ENCODE assay signal across 8 cellular contexts in the genomic region with DNA sequence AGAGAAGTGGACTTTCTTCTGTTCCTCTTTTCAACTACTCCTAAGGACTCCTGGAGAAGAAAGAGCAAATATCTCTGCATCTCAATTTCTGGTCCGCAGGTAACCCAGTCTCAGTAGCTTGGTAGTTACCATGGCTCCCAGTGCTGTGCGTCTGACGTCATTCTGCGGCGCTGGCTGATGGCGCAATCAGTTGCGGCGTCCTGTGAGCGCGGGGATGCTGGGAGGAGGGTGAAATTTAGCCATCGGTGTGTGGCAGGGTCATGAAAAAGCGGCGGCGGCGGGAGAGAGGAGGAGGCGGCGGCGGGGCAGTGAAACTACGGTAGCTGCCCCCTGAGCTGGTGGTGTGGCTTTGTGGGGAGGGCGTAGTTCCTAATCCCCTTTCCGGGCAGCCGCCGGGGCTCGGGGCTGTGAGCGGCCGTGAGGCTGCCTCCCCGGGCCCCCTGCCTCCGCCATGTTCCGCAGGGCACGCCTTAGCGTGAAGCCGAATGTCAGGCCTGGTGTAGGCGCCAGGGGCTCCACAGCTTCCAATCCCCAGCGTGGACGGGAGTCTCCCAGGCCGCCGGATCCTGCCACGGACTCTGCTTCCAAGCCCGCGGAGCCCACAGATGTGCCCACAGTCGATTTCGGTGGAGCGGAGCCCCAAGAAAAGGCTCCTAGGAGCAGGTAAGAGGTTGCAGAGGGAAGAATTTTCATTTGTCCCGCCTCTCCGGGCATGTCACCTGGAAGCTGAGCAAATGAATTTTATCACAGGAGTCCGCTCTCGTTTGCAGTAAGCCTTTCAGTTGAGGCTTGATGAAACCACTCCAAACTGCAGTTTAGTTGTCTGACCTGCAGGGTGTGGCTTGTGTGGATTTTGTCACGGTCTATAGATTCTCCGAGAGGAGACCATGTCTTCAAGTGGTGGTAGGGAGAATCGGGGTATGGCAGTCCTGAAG. TPM values are rescaled to one million over a fixed set of nuclear protein-coding genes. Genes with fewer than 3 reads are reported as not detected.
DNase-seq lines count a peak whose midpoint lies in the region; ATAC-seq, FAIRE-seq and TF ChIP-seq lines count a peak whose summit lies in the region.

A gene with protein sequence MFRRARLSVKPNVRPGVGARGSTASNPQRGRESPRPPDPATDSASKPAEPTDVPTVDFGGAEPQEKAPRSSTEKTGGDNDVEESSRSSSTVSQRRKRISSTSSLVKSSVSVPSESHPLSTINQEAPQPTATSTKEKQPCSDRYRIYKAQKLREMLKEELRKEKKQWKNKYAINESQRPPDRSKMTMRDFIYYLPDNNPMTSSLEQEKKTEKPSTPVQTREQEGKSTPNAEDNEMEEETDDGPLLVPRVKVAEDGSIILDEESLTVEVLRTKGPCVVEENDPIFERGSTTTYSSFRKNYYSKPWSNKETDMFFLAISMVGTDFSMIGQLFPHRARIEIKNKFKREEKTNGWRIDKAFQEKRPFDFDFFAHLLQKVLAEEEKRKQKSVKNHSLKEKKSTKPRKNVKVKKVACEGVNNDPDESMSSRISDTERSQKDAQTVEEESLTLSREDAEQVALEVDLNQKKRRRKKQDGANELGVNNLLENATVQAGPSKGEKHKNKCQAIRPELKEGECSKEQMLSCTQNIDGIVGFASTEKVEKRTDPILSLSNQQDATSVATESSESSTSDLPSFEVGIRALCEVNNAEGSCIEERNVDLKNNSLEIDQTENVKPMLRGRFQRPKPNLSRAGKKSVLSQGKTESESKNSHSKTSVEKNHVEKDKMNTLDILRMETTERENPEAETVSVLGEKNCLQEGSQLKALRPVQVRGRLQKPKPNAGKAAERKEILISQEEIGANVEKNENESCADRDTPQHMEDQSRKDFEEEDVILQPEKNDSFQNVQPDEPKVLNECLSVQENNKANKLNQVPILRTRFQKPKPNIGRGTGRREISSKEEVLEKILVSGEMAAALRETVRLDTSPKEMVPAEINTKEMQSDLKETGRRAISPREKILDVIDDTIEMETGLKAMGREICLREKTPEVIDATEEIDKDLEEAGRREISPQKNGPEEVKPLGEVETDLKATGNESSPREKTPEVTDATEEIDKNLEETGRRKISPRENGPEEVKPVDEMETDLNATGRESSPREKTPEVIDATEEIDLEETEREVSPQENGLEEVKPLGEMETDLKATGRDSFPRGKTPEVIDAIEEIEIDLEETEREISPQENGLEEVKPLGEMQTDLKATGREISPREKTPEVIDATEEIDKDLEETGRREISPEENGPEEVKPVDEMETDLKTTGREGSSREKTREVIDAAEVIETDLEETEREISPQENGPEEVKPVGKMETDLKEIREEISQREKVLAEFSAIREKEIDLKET (N-terminal part only) (plus strand): TSS at position 225 of the 935 bp plus-strand sequence. CDS start 227 bp downstream, at position 452.

- H2AFZ ChIP-seq in OCI-LY1 (ENCODE audit: low read length), result peak within 1 kb of the TSS; percentile 67

- no peaks in the 10 kb centered on the region for H3K9me2 ChIP-seq in OCI-LY1 (ENCODE audit: low read depth, low read length)

- H3K9me3 ChIP-seq in OCI-LY1 (ENCODE audit: low read length) (no peaks in the 10 kb centered on the region), mesodermal cell (ENCODE audit: control insufficient read depth, low read length) (no peaks in the 10 kb centered on the region)

- peak within 1 kb of the TSS; percentile 92 for H3K9ac ChIP-seq in OCI-LY1 (ENCODE audit: low read length)

- peaks cover 22% of the 10 kb centered on the region for H3K79me2 ChIP-seq in OCI-LY1 (ENCODE audit: insufficient read depth, low read length)

- peak; percentile 79 for FAIRE-seq in endometrium (lab: Jason Lieb, UNC)

- peak within 1 kb of the TSS; percentile 94 for H3K4me2 ChIP-seq in OCI-LY1 (ENCODE audit: low read length)

- H4K20me1 ChIP-seq in OCI-LY1 (ENCODE audit: insufficient read depth, low read length), result no peaks in the 10 kb centered on the region

- peak; percentile 90 for ATAC-seq in GM21515 (IDR thresholded peaks at IDR 0.05; ENCODE audit: unreplicated experiment)

- peaks cover 24% of the 10 kb centered on the region for H3K36me3 ChIP-seq in OCI-LY1 (ENCODE audit: insufficient read depth, low read length)
- H3K36me3 ChIP-seq in mesodermal cell (ENCODE audit: control insufficient read depth, insufficient read depth, low read length), result peaks cover 24% of the 10 kb centered on the region

- H3K4me3 ChIP-seq in OCI-LY1 (ENCODE audit: low read depth, low read length, poor library complexity, severe bottlenecking) (peak within 1 kb of the TSS; percentile 87), mesodermal cell (ENCODE audit: extremely low read depth, insufficient read depth, low read length, poor library complexity, severe bottlenecking) (peak within 1 kb of the TSS; percentile 100)

- TF ChIP-seq CTCF in OCI-LY1 (IDR thresholded peaks at IDR 0.05; ENCODE audit: low read length), result peak; percentile 24; the same call in 1 of the 2 replicates

- H3K4me1 ChIP-seq in OCI-LY1 (ENCODE audit: insufficient read depth, low read length, severe bottlenecking) (peaks cover 21% of the 10 kb centered on the region), mesodermal cell (ENCODE audit: control insufficient read depth, insufficient read depth, low read length, poor library complexity, severe bottlenecking) (no peaks in the 10 kb centered on the region)

- H3F3A ChIP-seq in OCI-LY1 (ENCODE audit: insufficient read depth, low read length), result no peaks in the 10 kb centered on the region

- WGBS in mesodermal cell (ENCODE audit: insufficient coverage in 2 of 2), 2 experiments, result 0 to 1% methylated on average over 18 to 38 of the region's 50 CpGs

- H3K27ac ChIP-seq in OCI-LY1 (ENCODE audit: low read depth, low read length, poor library complexity, severe bottlenecking), result peak within 1 kb of the TSS; percentile 66
- peak within 1 kb of the TSS; percentile 86 for H3K27ac ChIP-seq in mesodermal cell (ENCODE audit: low read depth, low read length, severe bottlenecking)

- no peaks in the 10 kb centered on the region for H3K27me3 ChIP-seq in OCI-LY1 (ENCODE audit: insufficient read depth, low read length)

- DNase-seq in DMS 273 (lab: John Stamatoyannopoulos, UW; ENCODE audit: unreplicated experiment) (peak; percentile 98), HuH-7 (ENCODE audit: low spot score) (peak; percentile 83)
- DNase-seq in activated CD8-positive, alpha-beta memory T cell treated with anti-CD3 and anti-CD28 coated beads, Interleukin-2, amount 50 U/mL, for 4 hours, result peak; percentile 99
- DNase-seq in stimulated activated CD8-positive, alpha-beta memory T cell treated with anti-CD3 and anti-CD28 coated beads, Interleukin-15, amount 100 ng/mL, for 4 hours (ENCODE audit: low read depth in 2 of 2), result peak; percentile 89 to 96

RNA-seq across cellular contexts. Expression of the gene that starts here (rescaled TPM):
- polyA plus RNA-seq in mesodermal cell (2013, experiment 1 of 2), result 12.6 TPM
- 14.7 TPM for polyA plus RNA-seq in mesodermal cell (2013, experiment 2 of 2)

Comparison
In these comparisons a context has a peak if more than half of its experiments do, and no peak if none do; other contexts are left out.
1. Peak in every context shown above with its lines: DNase-seq, ATAC-seq, H3K4me3 ChIP-seq and H3K27ac ChIP-seq.